ENCODE assay signal across 9 cellular contexts in the genomic region with DNA sequence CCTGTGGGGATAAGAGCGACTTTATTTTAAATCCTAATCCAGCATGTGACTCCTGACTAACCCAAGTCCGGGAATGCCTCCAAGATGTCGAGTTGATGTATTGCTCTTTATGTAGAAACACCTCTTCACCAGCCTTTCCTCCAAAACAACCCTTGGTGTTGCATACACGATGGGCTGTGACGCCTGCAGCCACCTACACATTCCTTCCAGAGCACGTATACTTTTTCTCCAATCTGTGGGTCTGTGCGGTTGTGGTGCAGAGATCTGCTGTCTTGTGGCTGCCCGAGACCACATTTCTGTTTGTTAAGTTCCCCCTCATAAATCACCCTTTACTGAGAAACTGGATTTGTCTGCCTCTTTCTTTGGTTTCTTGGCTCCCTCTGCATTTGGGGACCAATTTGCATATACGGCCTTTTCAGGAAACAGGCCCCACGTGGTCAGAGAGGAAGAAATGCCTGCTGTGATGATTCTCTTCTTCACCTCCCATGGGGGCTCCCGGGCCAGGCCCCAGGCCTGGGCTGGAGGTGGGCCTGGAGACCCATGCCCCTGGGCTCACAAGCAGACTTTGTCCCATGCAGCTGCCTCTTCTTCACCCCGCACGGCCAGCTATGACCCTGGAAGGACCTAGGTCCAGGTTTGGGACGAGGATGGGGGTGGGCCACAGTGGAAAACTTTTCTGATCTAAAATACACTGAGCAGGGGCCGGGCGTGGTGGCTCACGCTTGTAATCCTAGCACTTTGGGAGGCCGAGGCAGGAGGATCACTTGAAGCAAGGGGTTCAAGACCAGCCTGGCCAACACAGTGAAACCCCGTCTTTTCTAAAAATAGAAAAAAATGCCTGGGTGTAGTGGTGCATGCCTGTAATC. TPM values are rescaled to one million over a fixed set of nuclear protein-coding genes. Genes with fewer than 3 reads are reported as not detected.
A peak's percentile ranks its signal among the peaks of the same experiment; 100 is the strongest.
DNase-seq lines count a peak whose midpoint lies in the region; ATAC-seq and TF ChIP-seq lines count a peak whose summit lies in the region.
"Had no signal": no experiment of that assay in that cellular context is flagged by ENCODE, and none has a peak within 500 bp of the region (broad histone marks: within the 10 kb centered on the region; RNA-seq: fewer than 3 reads in every experiment).

No MANE protein-coding gene starts in this region.

- peak overlapping the region; percentile 41 to 74 for H3K18ac ChIP-seq in mesenchymal stem cell (ENCODE audit: low read depth in 1 of 2, low read length in 2 of 2)

- H3K36me3 ChIP-seq in ascending aorta = no peaks in the 10 kb centered on the region
- no peaks in the 10 kb centered on the region for H3K36me3 ChIP-seq in mesenchymal stem cell (ENCODE audit: control insufficient read depth in 1 of 2, insufficient read depth in 2 of 2, low read depth in 1 of 2, low read length in 2 of 2)

- H3K4me2 ChIP-seq in mesenchymal stem cell (ENCODE audit: low read length, poor library complexity, severe bottlenecking) = peak overlapping the region; percentile 4

- peak overlapping the region; percentile 87 for H2BK120ac ChIP-seq in mesenchymal stem cell (ENCODE audit: low read depth, low read length)

- peak overlapping the region in 1 of 2 experiments; percentile 34 for H2BK12ac ChIP-seq in mesenchymal stem cell (ENCODE audit: low read length in 2 of 2)

- intact Hi-C loops in ascending aorta (cut with DNase I) = loop anchor here (1.0 kb wide), 1 partner anchor 22 kb away; a partner anchor contains a TSS

- H2AFZ ChIP-seq in mesenchymal stem cell (ENCODE audit: low read depth, low read length) = no peak overlapping the region

- H4K91ac ChIP-seq in mesenchymal stem cell (ENCODE audit: low read length) = peak overlapping the region; percentile 25

- H3K4me3 ChIP-seq in ascending aorta (no peak overlapping the region), mesenchymal stem cell (ENCODE audit: insufficient read depth in 1 of 2, low read depth in 1 of 2, low read length in 2 of 2) (no peak overlapping the region)

- no peak overlapping the region for H3K14ac ChIP-seq in mesenchymal stem cell (ENCODE audit: low read length in 2 of 2)

- no peak overlapping the region for H2BK15ac ChIP-seq in mesenchymal stem cell (ENCODE audit: low read depth, poor library complexity, severe bottlenecking)

- DNase-seq in GM03348 (ENCODE audit: low spot score) (peak; percentile 90), HFFc6 (peak; percentile 99), NOMO-1 treated with dmso at 0.1 percent for 144 hours (lab: John Stamatoyannopoulos, UW; ENCODE audit: unreplicated experiment) (peak; percentile 47), ascending aorta (ENCODE audit: low spot score in 2 of 2) (peak; percentile 33 to 84), mesenchymal stem cell (peak; percentile 99), RPMI8226 (no peak)
- peak; percentile 71 for DNase-seq in stimulated activated naive B cell treated with anti-CD40 and anti-IgM and Interleukin-4, amounts not matched to agents 10 μg/mL and 1 μg/mL and 100 μg/mL, for 72 hours

- H3K9ac ChIP-seq in mesenchymal stem cell (ENCODE audit: low read length) = peak overlapping the region; percentile 67

- no peak for TF ChIP-seq CTCF in HFFc6 (IDR thresholded peaks at IDR 0.05)
- no peak for TF ChIP-seq CTCF in ascending aorta (IDR thresholded peaks at IDR 0.05)

- ATAC-seq in stimulated activated naive B cell treated with anti-CD40 and anti-IgM and Interleukin-4, amounts not matched to agents 10 μg/mL and 1 μg/mL and 100 μg/mL, for 72 hours (replicated peaks) = peak; percentile 91 to 92
- ATAC-seq in GM18520 (IDR thresholded peaks at IDR 0.05; ENCODE audit: unreplicated experiment) = no peak
- ATAC-seq: right cardiac atrium had no signal

- H3K79me1 ChIP-seq in mesenchymal stem cell (replicated peaks; ENCODE audit: low read length, poor library complexity, severe bottlenecking) = no peaks in the 10 kb centered on the region

- H3K27ac ChIP-seq in ascending aorta (peak overlapping the region; percentile 62 to 81), mesenchymal stem cell (ENCODE audit: low read length, poor library complexity, severe bottlenecking) (peak overlapping the region; percentile 67)

- peaks cover 46% of the 10 kb centered on the region for H3K4me1 Mint-ChIP-seq in HFFc6 (ENCODE audit: low read depth)
- peaks cover 9 to 24% of the 10 kb centered on the region in 2 donors for H3K4me1 Mint-ChIP-seq in stimulated activated naive B cell treated with anti-CD40 and anti-IgM and Interleukin-4, amounts not matched to agents 10 μg/mL and 1 μg/mL and 100 μg/mL, for 72 hours

- whole genome bisulfite sequencing in mesenchymal stem cell = 42% methylated on average over 19 of the region's 19 CpGs

- H3K9me3 Mint-ChIP-seq in HFFc6 = no peaks in the 10 kb centered on the region
- H3K9me3 Mint-ChIP-seq in stimulated activated naive B cell treated with anti-CD40 and anti-IgM and Interleukin-4, amounts not matched to agents 10 μg/mL and 1 μg/mL and 100 μg/mL, for 72 hours = no peaks in the 10 kb centered on the region

- H4K8ac ChIP-seq in mesenchymal stem cell (ENCODE audit: low read length) = peak overlapping the region; percentile 96

- H3K4me1 ChIP-seq in ascending aorta = peaks cover 0 to 20% of the 10 kb centered on the region in 2 donors
- H3K4me1 ChIP-seq in mesenchymal stem cell (ENCODE audit: control insufficient read depth, insufficient read depth, low read depth, low read length) = peaks cover 29% of the 10 kb centered on the region

- peak overlapping the region in 1 of 2 experiments; percentile 21 for H3K4ac ChIP-seq in mesenchymal stem cell (ENCODE audit: low read depth in 1 of 2, low read length in 2 of 2)

- peak overlapping the region; percentile 42; the same call in 1 of the 2 replicates for H3K4me3 Mint-ChIP-seq in HFFc6
- H3K4me3 Mint-ChIP-seq in stimulated activated naive B cell treated with anti-CD40 and anti-IgM and Interleukin-4, amounts not matched to agents 10 μg/mL and 1 μg/mL and 100 μg/mL, for 72 hours = peak overlapping the region; percentile 11 to 51

- peak overlapping the region; percentile 14 for H2AK5ac ChIP-seq in mesenchymal stem cell (ENCODE audit: low read length, severe bottlenecking)

- H3K9me3 ChIP-seq in ascending aorta (no peaks in the 10 kb centered on the region), mesenchymal stem cell (ENCODE audit: control insufficient read depth, low read length) (no peaks in the 10 kb centered on the region)

- H3K27me3 ChIP-seq in ascending aorta (no peaks in the 10 kb centered on the region), mesenchymal stem cell (ENCODE audit: control insufficient read depth in 1 of 2, insufficient read depth in 1 of 2, low read length in 2 of 2) (no peaks in the 10 kb centered on the region)

- H2BK5ac ChIP-seq in mesenchymal stem cell (ENCODE audit: low read depth, low read length, poor library complexity, severe bottlenecking) = no peak overlapping the region

- H3K27me3 Mint-ChIP-seq in HFFc6 (ENCODE audit: insufficient read depth) = peaks cover 3% of the 10 kb centered on the region
- peaks cover 20 to 71% of the 10 kb centered on the region in 2 donors for H3K27me3 Mint-ChIP-seq in stimulated activated naive B cell treated with anti-CD40 and anti-IgM and Interleukin-4, amounts not matched to agents 10 μg/mL and 1 μg/mL and 100 μg/mL, for 72 hours

- peak overlapping the region; percentile 94 for H3K27ac Mint-ChIP-seq in HFFc6
- H3K27ac Mint-ChIP-seq in stimulated activated naive B cell treated with anti-CD40 and anti-IgM and Interleukin-4, amounts not matched to agents 10 μg/mL and 1 μg/mL and 100 μg/mL, for 72 hours = peak overlapping the region; percentile 4

- no peaks in the 10 kb centered on the region for H3K36me3 Mint-ChIP-seq in HFFc6 (ENCODE audit: low read depth)
- H3K36me3 Mint-ChIP-seq in stimulated activated naive B cell treated with anti-CD40 and anti-IgM and Interleukin-4, amounts not matched to agents 10 μg/mL and 1 μg/mL and 100 μg/mL, for 72 hours = peaks cover 0 to 2% of the 10 kb centered on the region in 2 donors

- H3K23ac ChIP-seq in mesenchymal stem cell (ENCODE audit: low read length in 2 of 2) = no peak overlapping the region

RNA-seq across cellular contexts. Expression of a gene that starts 21.4 kb away (rescaled TPM):
- total RNA-seq in HFFc6 (2021; fragmentation: NEBNext Ultra II Directional; extraction: Animal tissue kit (Norgen Biotek cat#: 25700)) = 100 to 1,000 TPM in 5 of 6 experiments, 10 to 100 TPM in 1; 99.7 to 116 (median 107) TPM
- 84.9 TPM for total RNA-seq in ascending aorta
- 19.0 TPM for polyA plus RNA-seq in mesenchymal stem cell (2013, experiment 1 of 2)
- 19.1 TPM for polyA plus RNA-seq in mesenchymal stem cell (2013, experiment 2 of 2)
